In the genomic region with DNA sequence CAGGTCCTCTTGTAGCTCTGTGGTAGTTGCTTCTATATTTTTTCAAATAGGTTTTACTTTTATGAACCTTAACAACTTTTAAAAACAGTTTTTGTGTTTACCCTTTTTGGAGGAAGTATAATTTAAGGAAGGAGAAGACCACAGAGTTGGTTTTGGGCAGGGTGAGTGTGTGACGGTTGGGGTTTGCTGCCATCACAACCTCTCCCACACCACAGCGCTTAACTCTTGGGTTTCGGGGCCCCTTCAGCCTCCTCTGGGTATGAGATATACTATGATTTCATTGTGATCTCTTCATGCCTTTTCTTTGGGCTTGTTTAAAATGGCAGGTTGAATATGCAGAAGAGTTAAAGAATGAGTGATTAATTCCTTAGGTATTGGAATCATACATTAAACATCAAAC, we compare ENCODE assay signal across 12 cellular contexts.
DNase-seq lines count a peak whose midpoint lies in the region; TF ChIP-seq lines count a peak whose summit lies in the region.
"Had no signal": no experiment of that assay in that cellular context is flagged by ENCODE, and none has a peak within 500 bp of the region (broad histone marks: within the 10 kb centered on the region; RNA-seq: fewer than 3 reads in every experiment).

No MANE protein-coding gene starts in this region.

- DNase-seq in Caco-2 (no peak), PC-9 (no peak), neural crest cell (ENCODE audit: low read depth, low spot score) (no peak), GM10266 (ENCODE audit: extremely low spot score) (no peak), tibial nerve (ENCODE audit: low spot score in 2 of 2) (no peak), foreskin fibroblast (no peak), NCI-H1105 (lab: John Stamatoyannopoulos, UW) (no peak)
- DNase-seq in activated naive CD4-positive, alpha-beta T cell treated with anti-CD3 and anti-CD28 coated beads, Interleukin-2, amount 10 ng/mL, durations not matched to agents 7 days and 5 days, result peak; percentile 64
- DNase-seq: NCI-H1436 treated with DMSO at 0.1 percent for 48 hours; NK-92 treated with Interleukin-12 subunit alpha and Interleukin-12 subunit beta, amount 100 ng/mL, for 24 hours; stomach had no signal

- H3K9me3 Mint-ChIP-seq in Caco-2 (ENCODE audit: unreplicated experiment), result no peaks in the 10 kb centered on the region
- H3K9me3 Mint-ChIP-seq in activated naive CD4-positive, alpha-beta T cell treated with anti-CD3 and anti-CD28 coated beads, Interleukin-2, amount 10 ng/mL, durations not matched to agents 7 days and 5 days, result no peaks in the 10 kb centered on the region
- H3K9me3 Mint-ChIP-seq in neural crest cell, result no peaks in the 10 kb centered on the region

- H4K20me1 ChIP-seq in PC-9 (ENCODE audit: insufficient read depth), result no peaks in the 10 kb centered on the region

- no peak overlapping the region for H3K27ac Mint-ChIP-seq in Caco-2 (ENCODE audit: unreplicated experiment)
- H3K27ac Mint-ChIP-seq in activated naive CD4-positive, alpha-beta T cell treated with anti-CD3 and anti-CD28 coated beads, Interleukin-2, amount 10 ng/mL, durations not matched to agents 7 days and 5 days, result peak overlapping the region; percentile 98
- no peak overlapping the region for H3K27ac Mint-ChIP-seq in neural crest cell (ENCODE audit: unreplicated experiment)

- no peak for TF ChIP-seq POLR2A in tibial nerve (IDR thresholded peaks at IDR 0.05)

- H3K36me3 ChIP-seq in Caco-2 (ENCODE audit: control insufficient read depth, insufficient read depth, low read length) (no peaks in the 10 kb centered on the region), PC-9 (ENCODE audit: low read depth) (no peaks in the 10 kb centered on the region), tibial nerve (no peaks in the 10 kb centered on the region)
- H3K36me3 ChIP-seq: stomach had no signal

- POLR2A ChIA-PET in Caco-2 (lab: Charles Lee) (no interaction called here), PC-9 (lab: Charles Lee; ENCODE audit: unreplicated experiment) (no interaction called here)

- intact Hi-C loops in Caco-2 (cut with micrococcal nuclease; ENCODE audit: unreplicated experiment), result no loop called here
- intact Hi-C loops in PC-9 (cut with micrococcal nuclease; ENCODE audit: unreplicated experiment), result no loop called here

- peak overlapping the region; percentile 51 for H3K4me3 Mint-ChIP-seq in Caco-2 (ENCODE audit: unreplicated experiment)
- H3K4me3 Mint-ChIP-seq in activated naive CD4-positive, alpha-beta T cell treated with anti-CD3 and anti-CD28 coated beads, Interleukin-2, amount 10 ng/mL, durations not matched to agents 7 days and 5 days, result peak overlapping the region; percentile 88
- peak overlapping the region; percentile 93 for H3K4me3 Mint-ChIP-seq in neural crest cell

- no peak for TF ChIP-seq CTCF in Caco-2 (IDR thresholded peaks at IDR 0.05; ENCODE audit: insufficient read depth in 1 of 2, low read depth in 1 of 2, low read length in 1 of 2, severe bottlenecking in 1 of 2, unreplicated experiment in 1 of 2)
- no peak for TF ChIP-seq CTCF in PC-9 (conservative IDR thresholded peaks at IDR 0.05)
- TF ChIP-seq CTCF in neural crest cell (conservative IDR thresholded peaks at IDR 0.05), result no peak
- TF ChIP-seq CTCF in GM10266 (IDR thresholded peaks at IDR 0.05; ENCODE audit: control insufficient read depth, insufficient read depth, low read depth, missing control alignments), result no peak
- TF ChIP-seq CTCF in tibial nerve (IDR thresholded peaks at IDR 0.05), result no peak
- no peak for TF ChIP-seq CTCF in foreskin fibroblast (IDR thresholded peaks at IDR 0.05; ENCODE audit: low read depth, low read length)

- H3K4me3 ChIP-seq in Caco-2 (ENCODE audit: low read depth, low read length) (no peak overlapping the region), PC-9 (peak overlapping the region; percentile 65), tibial nerve (no peak overlapping the region), foreskin fibroblast (ENCODE audit: low read depth in 1 of 2, low read length in 2 of 2) (no peak overlapping the region)
- H3K4me3 ChIP-seq: GM12878 had no signal

- H3K79me2 ChIP-seq in PC-9 (ENCODE audit: low read depth), result peaks cover 84% of the 10 kb centered on the region

- CTCF ChIA-PET in Caco-2 (lab: Charles Lee) (no interaction called here), PC-9 (lab: Charles Lee) (no interaction called here)
- CTCF ChIA-PET in activated naive CD4-positive, alpha-beta T cell treated with anti-CD3 and anti-CD28 coated beads, Interleukin-2, amount 10 ng/mL, durations not matched to agents 7 days and 5 days (lab: Charles Lee), result interaction anchor here (1.4 to 8.0 kb wide), 3 partner anchors 49 to 190 kb away, joined by 4 to 93 read pairs (median 34); no protein-coding TSS in a partner anchor

- TF ChIP-seq EP300 in tibial nerve (IDR thresholded peaks at IDR 0.05), result no peak

- H3F3A ChIP-seq in PC-9 (ENCODE audit: insufficient read depth, low read depth), result peaks cover 21% of the 10 kb centered on the region

- H3K27ac ChIP-seq in PC-9 (peak overlapping the region; percentile 17), tibial nerve (no peak overlapping the region)
- H3K27ac ChIP-seq: stomach had no signal

- peaks cover 24% of the 10 kb centered on the region for H3K27me3 Mint-ChIP-seq in Caco-2 (ENCODE audit: insufficient read depth, unreplicated experiment)
- H3K27me3 Mint-ChIP-seq in activated naive CD4-positive, alpha-beta T cell treated with anti-CD3 and anti-CD28 coated beads, Interleukin-2, amount 10 ng/mL, durations not matched to agents 7 days and 5 days, result peaks cover 6% of the 10 kb centered on the region
- H3K27me3 Mint-ChIP-seq in neural crest cell (ENCODE audit: low read depth), result peaks cover 90% of the 10 kb centered on the region

- H3K27me3 ChIP-seq in Caco-2 (replicated peaks; ENCODE audit: control insufficient read depth, insufficient read depth, low read length) (peaks cover 6% of the 10 kb centered on the region), PC-9 (ENCODE audit: insufficient read depth, low read depth) (no peaks in the 10 kb centered on the region), tibial nerve (peaks cover 0 to 56% of the 10 kb centered on the region in 2 donors)

- peak overlapping the region; percentile 88 for H3K4me2 ChIP-seq in PC-9

- no peak overlapping the region for H2AFZ ChIP-seq in PC-9

- H3K36me3 Mint-ChIP-seq in Caco-2 (ENCODE audit: insufficient read depth, unreplicated experiment), result no peaks in the 10 kb centered on the region
- peaks cover 13% of the 10 kb centered on the region for H3K36me3 Mint-ChIP-seq in activated naive CD4-positive, alpha-beta T cell treated with anti-CD3 and anti-CD28 coated beads, Interleukin-2, amount 10 ng/mL, durations not matched to agents 7 days and 5 days
- no peaks in the 10 kb centered on the region for H3K36me3 Mint-ChIP-seq in neural crest cell (ENCODE audit: low read depth)

- WGBS in tibial nerve, 2 donors, result 72 to 83% methylated on average over 3 of the region's 3 CpGs

- H3K9me3 ChIP-seq in Caco-2, result no peaks in the 10 kb centered on the region
- H3K9me3 ChIP-seq in PC-9 (ENCODE audit: insufficient read depth, low read depth), result no peaks in the 10 kb centered on the region
- H3K9me3 ChIP-seq in tibial nerve, result no peaks in the 10 kb centered on the region
- H3K9me3 ChIP-seq: stomach had no signal

- H3K4me1 ChIP-seq in Caco-2 (peaks cover 11% of the 10 kb centered on the region; the same call in 1 of the 2 replicates), PC-9 (replicated peaks; ENCODE audit: insufficient read depth) (peaks cover 15% of the 10 kb centered on the region), tibial nerve (peaks cover 0 to 41% (median 6%) of the 10 kb centered on the region in 4 donors)

- BruUV-seq in Caco-2 (replicated peaks; lab: Mats Ljungman, UMichigan), result no TSS peak
- no TSS peak for BruUV-seq in PC-9 (replicated peaks; lab: Mats Ljungman, UMichigan)

- H3K4me1 Mint-ChIP-seq in Caco-2 (ENCODE audit: low read depth, unreplicated experiment), result peaks cover 6% of the 10 kb centered on the region
- peaks cover 61% of the 10 kb centered on the region for H3K4me1 Mint-ChIP-seq in activated naive CD4-positive, alpha-beta T cell treated with anti-CD3 and anti-CD28 coated beads, Interleukin-2, amount 10 ng/mL, durations not matched to agents 7 days and 5 days
- H3K4me1 Mint-ChIP-seq in neural crest cell, result peaks cover 23% of the 10 kb centered on the region

- H3K9me2 ChIP-seq in PC-9 (ENCODE audit: insufficient read depth), result no peaks in the 10 kb centered on the region
